ENCODE assay signal across 31 cellular contexts in genomic region chr20:49024220-49024619, GRCh38.
"Had no signal": no experiment of that assay in that cellular context is flagged by ENCODE, and none has a peak within 500 bp of the region (broad histone marks: within the 10 kb centered on the region; RNA-seq: fewer than 3 reads in every experiment).

No MANE protein-coding gene starts in this region.

- H3K4me3 Mint-ChIP-seq: activated naive CD8-positive, alpha-beta T cell treated with anti-CD3 and anti-CD28 coated beads for 36 hours; activated T-cell treated with anti-CD3 and anti-CD28 coated beads, Interleukin-2, amount 50 U/mL, for 72 hours; activated T-helper 17 cell treated with anti-CD3 and anti-CD28 coated beads, Interleukin-2, amount 50 U/mL, for 72 hours had no signal

- H3K9me3 Mint-ChIP-seq: activated naive CD8-positive, alpha-beta T cell treated with anti-CD3 and anti-CD28 coated beads for 36 hours; activated T-cell treated with anti-CD3 and anti-CD28 coated beads, Interleukin-2, amount 50 U/mL, for 72 hours; activated T-helper 17 cell treated with anti-CD3 and anti-CD28 coated beads, Interleukin-2, amount 50 U/mL, for 72 hours had no signal

- H3K27me3 Mint-ChIP-seq: activated naive CD8-positive, alpha-beta T cell treated with anti-CD3 and anti-CD28 coated beads for 36 hours; activated T-helper 17 cell treated with anti-CD3 and anti-CD28 coated beads, Interleukin-2, amount 50 U/mL, for 72 hours had no signal

- ATAC-seq: activated T-cell treated with anti-CD3 and anti-CD28 coated beads, Interleukin-2, amount 50 U/mL, for 72 hours; activated T-helper 17 cell treated with anti-CD3 and anti-CD28 coated beads, Interleukin-2, amount 50 U/mL, for 72 hours; Right ventricle myocardium inferior had no signal

- DNase-seq: activated CD4-positive, alpha-beta T cell treated with anti-CD3 and anti-CD28 coated beads for 1 hour; activated CD4-positive, alpha-beta T cell treated with anti-CD3 and anti-CD28 coated beads for 48 hours; activated CD4-positive, CD25-positive, alpha-beta regulatory T cell; activated effector memory CD4-positive, alpha-beta T cell treated with anti-CD3 and anti-CD28 coated beads, Interleukin-2, amount 50 U/mL, for 16 hours; activated naive CD4-positive, alpha-beta T cell; activated naive CD4-positive, alpha-beta T cell treated with anti-CD3 and anti-CD28 coated beads, Interleukin-2, amount 50 U/mL, for 16 hours; activated naive CD8-positive, alpha-beta T cell treated with anti-CD3 and anti-CD28 coated beads for 36 hours; activated T-cell treated with anti-CD3 and anti-CD28 coated beads, Interleukin-2, amount 50 U/mL, for 1 hour; activated T-cell treated with anti-CD3 and anti-CD28 coated beads, Interleukin-2, amount 50 U/mL, for 72 hours; amniotic stem cell; aorta; brain microvascular endothelial cell; central memory CD4-positive, alpha-beta T cell; Karpas-422; NCI-H1048; NCI-H1105 treated with DMSO at 0.1 percent for 48 hours; NCI-H1436; NCI-H1694; NCI-H1930; NCI-H2081 treated with DMSO at 0.1 percent for 48 hours; NCI-H226; NCI-H446 treated with DMSO at 0.1 percent for 48 hours; NCI-H524; NCI-H748 treated with DMSO at 0.1 percent for 48 hours; NK-92 treated with Interleukin-12 subunit alpha and Interleukin-12 subunit beta, amount 100 ng/mL, for 24 hours; PC-9; SIG-M5; T1000; WERI-Rb-1 had no signal

- H3K27ac Mint-ChIP-seq: activated naive CD8-positive, alpha-beta T cell treated with anti-CD3 and anti-CD28 coated beads for 36 hours; activated T-cell treated with anti-CD3 and anti-CD28 coated beads, Interleukin-2, amount 50 U/mL, for 72 hours; activated T-helper 17 cell treated with anti-CD3 and anti-CD28 coated beads, Interleukin-2, amount 50 U/mL, for 72 hours had no signal

- H3K4me1 Mint-ChIP-seq: activated naive CD8-positive, alpha-beta T cell treated with anti-CD3 and anti-CD28 coated beads for 36 hours; activated T-helper 17 cell treated with anti-CD3 and anti-CD28 coated beads, Interleukin-2, amount 50 U/mL, for 72 hours had no signal
